ENCODE assay signal across 8 cellular contexts in genomic region chr2:109663721-109664120, GRCh38. TPM values are rescaled to one million over a fixed set of nuclear protein-coding genes. Genes with fewer than 3 reads are reported as not detected.
DNase-seq lines count a peak whose midpoint lies in the region; ATAC-seq and TF ChIP-seq lines count a peak whose summit lies in the region.

No MANE protein-coding gene starts in this region.

- H3K4me3 ChIP-seq in mucosa of descending colon: no peak overlapping the region

- DNase-seq in AG20443 (ENCODE audit: low spot score) (peak; percentile 75), NCI-H69 (lab: John Stamatoyannopoulos, UW) (peak; percentile 75), mucosa of descending colon (peak in 1 of 3 donors; percentile 38), DMS79 treated with DMSO at 0.1 percent for 48 hours (lab: John Stamatoyannopoulos, UW) (no peak), activated gamma-delta T cell (lab: John Stamatoyannopoulos, UW) (no peak)

- H3K9me3 ChIP-seq in mucosa of descending colon: no peaks in the 10 kb centered on the region

- H3K36me3 ChIP-seq in mucosa of descending colon (ENCODE audit: low read depth): no peaks in the 10 kb centered on the region

- ATAC-seq in esophagus mucosa: peak; percentile 88
- peak; percentile 34 for ATAC-seq in mucosa of descending colon
- ATAC-seq in HG03469 (IDR thresholded peaks at IDR 0.05; ENCODE audit: unreplicated experiment): no peak
- no peak for ATAC-seq in HG03354 (IDR thresholded peaks at IDR 0.05; ENCODE audit: poor library complexity, severe bottlenecking, unreplicated experiment)

- H3K4me1 ChIP-seq in mucosa of descending colon (ENCODE audit: low read depth): no peaks in the 10 kb centered on the region

- intact Hi-C loops in mucosa of descending colon (cut with DNase I, micrococcal nuclease): no loop called here

- no peak for TF ChIP-seq CTCF in mucosa of descending colon (IDR thresholded peaks at IDR 0.05)

RNA-seq across cellular contexts. Expression of gene SOWAHC, which starts 49.6 kb away (rescaled TPM):
- total RNA-seq in esophagus mucosa: 46.2 TPM
- total RNA-seq in mucosa of descending colon: 10 to 100 TPM; 30.2 to 44.0 (median 35.8) TPM

RNA-seq across cellular contexts. Expression of gene SEPTIN10, which starts 50.0 kb away (rescaled TPM):
- total RNA-seq in esophagus mucosa: 72.6 TPM
- total RNA-seq in mucosa of descending colon: 100 to 1,000 TPM in 1 of 3 donors, 10 to 100 TPM in 2; 79.3 to 112 (median 84.1) TPM

Comparison
In these comparisons a context has a peak if more than half of its experiments do, and no peak if none do; other contexts are left out.
1. DNase-seq: peak in AG20443 (single experiment) and NCI-H69 (single experiment); none in DMS79 treated with DMSO at 0.1 percent for 48 hours (single experiment) and activated gamma-delta T cell (single experiment).
2. ATAC-seq: peak in esophagus mucosa (single experiment) and mucosa of descending colon (single experiment); none in HG03469 (single experiment) and HG03354 (single experiment).